In genomic region chr20:41004561-41005360, GRCh38 we compare ENCODE assay signal across 1 cellular context.
TF ChIP-seq lines count a peak whose summit lies in the region.

No MANE protein-coding gene starts in this region.

TF ChIP-seq in K562, 482 proteins besides CTCF, POLR2A, EP300 and RAD21 (continued from another document):
- TF ChIP-seq CHD7 (IDR thresholded peaks at IDR 0.05; ENCODE audit: low read depth, low read length) (no peak), ESRRA (IDR thresholded peaks at IDR 0.05; ENCODE audit: borderline replicate concordance, low read depth) (peak; percentile 98), KDM1A (IDR thresholded peaks at IDR 0.05) (peak in 1 of 2 experiments; percentile 52; a peak in 2 of 4 replicates), THRB (CRISPR knock-in tag; conservative IDR thresholded peaks at IDR 0.05) (no peak), SRSF9 (IDR thresholded peaks at IDR 0.05; ENCODE audit: borderline replicate concordance, low read depth, low read length) (no peak), ARID3A (IDR thresholded peaks at IDR 0.05; ENCODE audit: borderline replicate concordance, low read depth, low read length) (no peak), CBFA2T3 (IDR thresholded peaks at IDR 0.05) (peak; percentile 37; the same call in 1 of the 2 replicates), HDAC2 (IDR thresholded peaks at IDR 0.05) (peak; percentile 47; the same call in 1 of the 2 replicates), RBM25 (IDR thresholded peaks at IDR 0.05; ENCODE audit: low read depth, low read length, severe bottlenecking) (peak; percentile 84)
